Comparison of ENCODE assay signal across 1 cellular context in the genomic region with DNA sequence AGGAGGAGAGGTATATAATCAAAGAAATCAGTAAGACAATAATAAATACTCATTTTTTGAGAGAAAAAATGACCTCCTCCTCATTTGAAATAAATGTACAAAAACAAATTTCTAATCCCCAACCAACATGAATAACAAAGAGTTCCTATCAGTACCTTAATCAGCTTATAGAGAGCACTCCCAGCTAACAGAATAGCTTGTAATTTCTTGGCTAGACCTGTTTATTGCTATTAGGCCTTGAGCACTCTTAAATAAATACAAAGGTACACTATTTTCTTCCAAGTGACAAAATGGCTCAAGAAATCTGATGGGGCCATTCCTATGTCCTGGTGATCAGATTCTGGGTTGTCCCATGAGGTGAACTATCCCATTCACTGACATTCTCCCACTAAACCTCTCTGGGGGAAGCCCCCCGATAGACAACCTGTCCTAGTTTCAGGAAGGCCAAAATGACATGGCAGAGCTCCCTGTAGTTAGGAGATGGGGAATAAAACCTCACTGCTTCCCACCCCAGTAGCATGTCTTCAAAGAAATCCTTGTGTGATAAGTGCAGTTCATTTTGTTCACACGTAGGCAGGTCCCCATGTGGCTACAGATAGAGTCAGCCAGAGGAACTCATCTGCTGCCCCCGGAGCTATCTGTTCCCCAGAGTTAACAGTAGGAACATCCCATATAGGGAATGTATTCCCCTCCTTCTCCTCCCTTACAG.
TF ChIP-seq lines count a peak whose summit lies in the region.

No MANE protein-coding gene starts in this region.

TF ChIP-seq in K562, 482 proteins besides CTCF, POLR2A, EP300 and RAD21 (continued from another document):
- TF ChIP-seq TEAD4 (IDR thresholded peaks at IDR 0.05; ENCODE audit: low read length) (peak; percentile 25; the same call in 1 of the 2 replicates), TEAD4 (CRISPR knock-in tag; IDR thresholded peaks at IDR 0.05; ENCODE audit: borderline replicate concordance) (no peak), NR2F6 (CRISPR knock-in tag; IDR thresholded peaks at IDR 0.05) (no peak), HMG20B (CRISPR knock-in tag; IDR thresholded peaks at IDR 0.05) (no peak), NFRKB (IDR thresholded peaks at IDR 0.05; ENCODE audit: low read depth) (no peak), ZNF174 (CRISPR knock-in tag; IDR thresholded peaks at IDR 0.05) (no peak), ZNF785 (CRISPR knock-in tag; IDR thresholded peaks at IDR 0.05) (no peak), TFAM (CRISPR knock-in tag; conservative IDR thresholded peaks at IDR 0.05) (no peak), CEBPB (tag; IDR thresholded peaks at IDR 0.05) (no peak), ZNF197 (CRISPR knock-in tag; IDR thresholded peaks at IDR 0.05; ENCODE audit: low read depth) (no peak), KLF16 (IDR thresholded peaks at IDR 0.05) (0 out of 2 replicates have a peak, but pooled peaks have one; percentile 19), JUNB (CRISPR knock-in tag; conservative IDR thresholded peaks at IDR 0.05) (no peak), SRF (CRISPR knock-in tag; IDR thresholded peaks at IDR 0.05) (no peak), MCM3 (IDR thresholded peaks at IDR 0.05) (no peak), TAF1 (IDR thresholded peaks at IDR 0.05; ENCODE audit: control insufficient read depth, extremely low read depth, insufficient read depth, low read length, severe bottlenecking) (no peak), ARID2 (IDR thresholded peaks at IDR 0.05) (no peak), FOXP4 (CRISPR knock-in tag; IDR thresholded peaks at IDR 0.05; ENCODE audit: borderline replicate concordance) (no peak)
